In the genomic region with DNA sequence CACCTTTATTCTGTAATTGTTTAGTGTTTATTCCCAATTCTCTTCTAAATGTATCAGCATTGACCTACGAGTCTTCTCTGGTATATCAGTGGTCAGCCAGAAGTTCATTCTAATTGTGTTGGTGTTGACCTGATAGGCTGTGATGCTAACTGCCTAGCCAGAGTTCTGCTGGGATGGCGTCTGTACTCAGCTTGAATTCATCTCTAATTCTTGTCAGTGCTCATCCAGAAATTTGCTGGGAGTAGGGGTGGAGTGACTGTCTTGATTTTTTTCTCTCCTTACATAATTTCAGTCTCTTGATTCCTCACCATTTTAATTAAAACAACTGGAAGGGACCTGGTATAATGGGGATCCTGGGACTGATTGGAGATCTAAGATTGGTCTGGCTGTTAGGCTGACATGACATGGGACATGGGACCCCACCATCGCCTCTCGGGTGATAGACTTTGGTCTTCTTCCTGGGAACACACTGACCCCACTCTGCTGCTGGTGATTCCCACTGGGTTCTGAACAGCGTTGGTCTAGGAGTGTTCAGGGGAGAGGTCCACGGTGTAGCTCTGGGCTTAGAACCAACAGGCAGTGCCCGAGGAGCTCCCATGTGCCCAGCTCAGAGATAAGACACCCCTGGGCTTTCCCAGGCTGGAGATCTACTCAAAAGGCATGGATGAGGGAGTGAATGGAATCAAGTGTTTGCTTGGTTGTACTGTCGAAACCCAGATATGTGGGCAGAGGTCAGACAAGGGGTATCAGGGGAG, we compare ENCODE assay signal across 24 cellular contexts. TPM values are rescaled to one million over a fixed set of nuclear protein-coding genes. Genes with fewer than 3 reads are reported as not detected.
"Had no signal": no experiment of that assay in that cellular context is flagged by ENCODE, and none has a peak within 500 bp of the region (broad histone marks: within the 10 kb centered on the region; RNA-seq: fewer than 3 reads in every experiment).

No MANE protein-coding gene starts in this region.

- H3K27me3 ChIP-seq: right atrium auricular region had no signal

- H3K4me3 Mint-ChIP-seq: central memory CD8-positive, alpha-beta T cell; dendritic cell treated with granulocyte-macrophage colony-stimulating factor and Interleukin-4, amounts not matched to agents 40 ng/mL and 50 ng/mL, for 4 days; effector memory CD8-positive, alpha-beta T cell; natural killer cell treated with Interleukin-12 subunit alpha and Interleukin-12 subunit beta and Interleukin-15 and Interleukin-18, amount 100 ng/mL, for 72 hours had no signal

- H3K27ac ChIP-seq: esophagus squamous epithelium, neutrophil, right atrium auricular region, sigmoid colon, skin epidermis, suprapubic skin, tibial artery, upper lobe of right lung had no signal

- DNase-seq: effector memory CD8-positive, alpha-beta T cell; esophagus squamous epithelium; foreskin fibroblast; left colon; left ventricle myocardium superior; mesenchymal stem cell; midbrain; sigmoid colon; stimulated activated CD4-positive, alpha-beta T cell treated with anti-CD3 and anti-CD28 coated beads, Interleukin-2, amount 100 ng/mL, for 48 hours; stimulated activated naive CD4-positive, alpha-beta T cell treated with Interleukin-2 at 50 U/mL for 16 hours; tibial artery; upper lobe of right lung had no signal

- H3K9me3 Mint-ChIP-seq: central memory CD8-positive, alpha-beta T cell; dendritic cell treated with granulocyte-macrophage colony-stimulating factor and Interleukin-4, amounts not matched to agents 40 ng/mL and 50 ng/mL, for 4 days; effector memory CD8-positive, alpha-beta T cell; natural killer cell treated with Interleukin-12 subunit alpha and Interleukin-12 subunit beta and Interleukin-15 and Interleukin-18, amount 100 ng/mL, for 72 hours had no signal

- H3K36me3 Mint-ChIP-seq: natural killer cell treated with Interleukin-12 subunit alpha and Interleukin-12 subunit beta and Interleukin-15 and Interleukin-18, amount 100 ng/mL, for 72 hours had no signal

- ATAC-seq: effector memory CD8-positive, alpha-beta T cell; left colon; left ventricle myocardium superior; upper lobe of right lung had no signal

- H3K27ac Mint-ChIP-seq: dendritic cell treated with granulocyte-macrophage colony-stimulating factor and Interleukin-4, amounts not matched to agents 40 ng/mL and 50 ng/mL, for 4 days; effector memory CD8-positive, alpha-beta T cell; natural killer cell treated with Interleukin-12 subunit alpha and Interleukin-12 subunit beta and Interleukin-15 and Interleukin-18, amount 100 ng/mL, for 72 hours had no signal

- H3K4me3 ChIP-seq: esophagus squamous epithelium, lung, right atrium auricular region, sigmoid colon, skin epidermis, suprapubic skin, tibial artery, upper lobe of right lung had no signal

- H3K9me3 ChIP-seq: esophagus squamous epithelium, neutrophil, right atrium auricular region, sigmoid colon, suprapubic skin, tibial artery, upper lobe of right lung had no signal

- H3K36me3 ChIP-seq: esophagus squamous epithelium, neutrophil, right atrium auricular region, sigmoid colon, suprapubic skin, tibial artery, upper lobe of right lung had no signal

RNA-seq across cellular contexts. Expression of a gene that starts 3.8 kb away (rescaled TPM):
- total RNA-seq: left ventricle myocardium superior had no signal

RNA-seq across cellular contexts. Expression of a gene that starts 18.3 kb away (rescaled TPM):
- total RNA-seq: epithelial cell of proximal tubule; esophagus squamous epithelium; kidney epithelial cell; left colon; left ventricle myocardium superior; natural killer cell treated with Interleukin-12 subunit alpha and Interleukin-12 subunit beta and Interleukin-15 and Interleukin-18, amount 100 ng/mL, for 72 hours; osteocyte; pulmonary artery endothelial cell; right atrium auricular region; sigmoid colon; suprapubic skin; upper lobe of right lung had no signal
- polyA plus RNA-seq: sigmoid colon had no signal

RNA-seq across cellular contexts. Expression of a gene that starts 38.6 kb away (rescaled TPM):
- total RNA-seq: epithelial cell of proximal tubule; esophagus squamous epithelium; kidney epithelial cell; left colon; left ventricle myocardium superior; lung; natural killer cell treated with Interleukin-12 subunit alpha and Interleukin-12 subunit beta and Interleukin-15 and Interleukin-18, amount 100 ng/mL, for 72 hours; osteocyte; pulmonary artery endothelial cell; right atrium auricular region; sigmoid colon; suprapubic skin; upper lobe of right lung had no signal
- polyA plus RNA-seq: lung had no signal
